ENCODE assay signal across 8 cellular contexts in the genomic region with DNA sequence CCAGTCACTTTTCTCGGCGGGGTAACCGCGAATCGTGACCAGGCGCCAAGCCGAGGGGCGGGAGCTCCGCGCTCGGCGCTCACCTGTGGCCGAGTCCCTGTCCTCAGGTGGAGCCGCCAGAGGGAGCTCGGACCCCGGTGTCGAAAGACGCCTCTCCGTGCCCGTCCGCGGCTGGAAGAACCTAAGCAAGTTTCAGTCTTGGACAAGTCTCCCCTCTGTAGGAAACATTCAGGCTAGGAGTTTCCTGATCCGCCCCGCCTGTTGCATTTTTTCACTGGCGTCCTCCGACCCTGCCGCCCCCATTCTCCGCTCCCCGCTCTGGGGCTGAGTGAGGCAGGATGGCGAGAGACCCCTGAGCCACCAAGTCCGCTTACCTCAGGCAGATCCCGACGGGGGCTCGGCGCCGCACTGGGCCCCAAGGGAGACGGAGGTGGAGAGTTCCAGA. TPM values are rescaled to one million over a fixed set of nuclear protein-coding genes. Genes with fewer than 3 reads are reported as not detected.
DNase-seq lines count a peak whose midpoint lies in the region; TF ChIP-seq lines count a peak whose summit lies in the region.

No MANE protein-coding gene starts in this region.

- H3K4me3 ChIP-seq in HFF-Myc (replicated peaks; ENCODE audit: low read depth, low read length) (peak overlapping the region; percentile 80), NB4 (ENCODE audit: low read depth, low read length) (no peak overlapping the region), astrocyte of the spinal cord (ENCODE audit: low read depth, low read length) (peak overlapping the region; percentile 60), hepatocyte (peak overlapping the region; percentile 92)

- peak overlapping the region; percentile 87 for H3K27ac ChIP-seq in hepatocyte

- no peaks in the 10 kb centered on the region for H3K36me3 ChIP-seq in hepatocyte (replicated peaks; ENCODE audit: insufficient read depth, low read depth)

- TF ChIP-seq POLR2A in NB4 (IDR thresholded peaks at IDR 0.05; ENCODE audit: extremely low read depth, insufficient read length), result no peak

- no peaks in the 10 kb centered on the region for H3K9me3 ChIP-seq in hepatocyte (ENCODE audit: low read depth)

- in situ Hi-C loops in astrocyte of the spinal cord (cut with HindIII; ENCODE audit: low sequenced_read_pairs), result no loop called here

- DNase-seq in GM04504 (ENCODE audit: low read depth) (peak; percentile 67), HFF-Myc (ENCODE audit: extremely low read depth, low read depth) (no peak), NB4 (ENCODE audit: low read depth) (peak; percentile 63), T-helper 2 cell (peak; percentile 12 to 41 (median 24)), astrocyte of the spinal cord (ENCODE audit: low read depth, low spot score) (peak; percentile 90), hepatocyte (ENCODE audit: low spot score) (peak; percentile 95), pulmonary artery endothelial cell (ENCODE audit: low read depth, low spot score) (peak; percentile 50), NK-92 (lab: John Stamatoyannopoulos, UW; ENCODE audit: unreplicated experiment) (no peak)

- H3K27me3 ChIP-seq in hepatocyte, result no peaks in the 10 kb centered on the region

- no peaks in the 10 kb centered on the region for H3K9me2 ChIP-seq in hepatocyte (replicated peaks; ENCODE audit: insufficient read depth)

- H3K79me2 ChIP-seq in hepatocyte, result peaks cover 24% of the 10 kb centered on the region

- peak; percentile 77 for TF ChIP-seq CTCF in HFF-Myc (IDR thresholded peaks at IDR 0.05; ENCODE audit: low read depth, low read length, missing control alignments)
- TF ChIP-seq CTCF in NB4 (IDR thresholded peaks at IDR 0.05; ENCODE audit: low read depth, low read length), result peak; percentile 20
- peak; percentile 84 for TF ChIP-seq CTCF in astrocyte of the spinal cord (IDR thresholded peaks at IDR 0.05; ENCODE audit: low read depth, low read length)
- TF ChIP-seq CTCF in hepatocyte (IDR thresholded peaks at IDR 0.05; ENCODE audit: poor library complexity), result peak; percentile 84

- no peaks in the 10 kb centered on the region for H4K20me1 ChIP-seq in hepatocyte (ENCODE audit: insufficient read depth, poor library complexity, severe bottlenecking)

- H3K4me2 ChIP-seq in hepatocyte, result peak overlapping the region; percentile 83

- H2AFZ ChIP-seq in hepatocyte, result peak overlapping the region; percentile 93

- WGBS in hepatocyte (ENCODE audit: low lambda C conversion rate, missing lambda C conversion rate), result 2% methylated on average over 37 of the region's 37 CpGs

- H3K4me1 ChIP-seq in hepatocyte (ENCODE audit: insufficient read depth), result peaks cover 12% of the 10 kb centered on the region

RNA-seq across cellular contexts. Expression of gene DSEL, which starts 0.5 kb away (rescaled TPM):
- total RNA-seq in hepatocyte (15.7 and 18.9 TPM in 2 replicates), pulmonary artery endothelial cell (10.2 and 11.5 TPM in 2 replicates)
- polyA plus RNA-seq in hepatocyte, result 3.3 and 4.0 TPM in 2 replicates

Comparison
In these comparisons a context has a peak if more than half of its experiments do, and no peak if none do; other contexts are left out.
1. DNase-seq: peak in GM04504 (single experiment), NB4 (single experiment), T-helper 2 cell (5 of 5), astrocyte of the spinal cord (single experiment), hepatocyte (single experiment) and pulmonary artery endothelial cell (single experiment); none in HFF-Myc (single experiment) and NK-92 (single experiment).
2. CTCF ChIP-seq: peak in every context shown above with its lines; median percentile 84 in astrocyte of the spinal cord; 84 in hepatocyte; 77 in HFF-Myc; 20 in NB4.